ENCODE assay signal across 8 cellular contexts in the genomic region with DNA sequence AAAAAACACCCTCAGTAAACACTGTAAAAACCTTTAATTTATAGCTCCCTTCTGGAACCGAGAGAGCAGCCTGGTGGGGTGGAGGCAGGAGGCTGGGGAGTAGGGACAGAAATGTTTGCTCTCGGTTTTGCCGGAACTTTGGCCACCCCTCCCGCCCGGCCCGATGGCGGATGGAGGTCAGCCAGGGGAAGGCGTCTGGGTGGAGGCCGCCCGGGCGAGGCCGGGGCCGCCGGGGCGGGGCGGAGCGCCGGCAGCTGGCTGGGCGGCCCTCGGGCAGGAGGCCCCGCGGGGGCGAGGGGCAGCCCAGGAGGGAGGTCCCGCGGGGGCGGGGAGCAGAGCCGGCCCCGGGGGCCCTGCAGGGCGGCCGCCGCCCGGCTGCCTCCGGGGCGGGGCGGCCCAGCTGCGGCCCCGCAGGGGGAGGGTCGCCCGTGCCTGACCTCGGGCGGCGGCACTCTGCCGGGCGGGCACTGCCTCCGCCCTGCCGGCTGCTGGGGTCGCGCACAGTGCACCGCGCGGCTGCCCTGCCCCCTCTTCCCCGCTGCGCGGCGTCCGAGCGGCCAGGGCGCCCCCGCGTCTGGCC. TPM values are rescaled to one million over a fixed set of nuclear protein-coding genes. Genes with fewer than 3 reads are reported as not detected.
DNase-seq lines count a peak whose midpoint lies in the region; ATAC-seq, FAIRE-seq and TF ChIP-seq lines count a peak whose summit lies in the region.

No MANE protein-coding gene starts in this region.

- H3K4me3 ChIP-seq in GM06990 (replicated peaks; ENCODE audit: low read depth, low read length), result peak overlapping the region; percentile 73
- no peak overlapping the region for H3K4me3 ChIP-seq in KMS-11 (IDR thresholded peaks at IDR 0.05; ENCODE audit: insufficient read depth, low read depth, low read length)
- H3K4me3 ChIP-seq in K562, result peak overlapping the region; percentile 45
- H3K4me3 ChIP-seq in iPS-18a (ENCODE audit: low read length), result peak overlapping the region; percentile 84
- H3K4me3 ChIP-seq in skeletal muscle tissue (ENCODE audit: low read length in 3 of 3), result peak overlapping the region; percentile 59 to 77 (median 64)

- no peaks in the 10 kb centered on the region for H3K9me1 ChIP-seq in K562 (ENCODE audit: control insufficient read depth, insufficient read depth, low read length)

- no peaks in the 10 kb centered on the region for H3K9me3 Mint-ChIP-seq in T-helper 1 cell treated with Interleukin-12 subunit alpha and Interleukin-12 subunit beta and Interleukin-4 antibody, amounts not matched to agents 30 μg/mL and 1 μg/mL, for 36 hours

- POLR2A ChIA-PET in K562 (lab: Yijun Ruan, JAX), result interaction anchor here (0.6 to 1.6 kb wide), 8 partner anchors 10 to 513 kb away, joined by 3 to 7 read pairs (median 3); partner anchors contain the start of gene RPL22L1

- intact Hi-C loops in K562 (cut with micrococcal nuclease), result loop anchor here (10.0 kb wide), 1 partner anchor 172 kb away; the partner anchor contains the start of gene PHC3

- peak overlapping the region; percentile 49 for H3K4me3 Mint-ChIP-seq in T-helper 1 cell treated with Interleukin-12 subunit alpha and Interleukin-12 subunit beta and Interleukin-4 antibody, amounts not matched to agents 30 μg/mL and 1 μg/mL, for 36 hours

- H3K36me3 ChIP-seq in GM06990 (ENCODE audit: control insufficient read depth, insufficient read depth, low read length) (no peaks in the 10 kb centered on the region), KMS-11 (ENCODE audit: insufficient read depth) (no peaks in the 10 kb centered on the region), K562 (ENCODE audit: control insufficient read depth, insufficient read depth, low read length) (peaks cover 14% of the 10 kb centered on the region), iPS-18a (ENCODE audit: control insufficient read depth, low read depth, low read length) (peaks cover 21% of the 10 kb centered on the region), skeletal muscle tissue (ENCODE audit: control insufficient read depth in 3 of 3, insufficient read depth in 3 of 3, low read length in 3 of 3) (peaks cover 3 to 4% (median 3%) of the 10 kb centered on the region in 3 donors)

- H3K4me2 ChIP-seq in KMS-11 (peak overlapping the region; percentile 84), K562 (ENCODE audit: insufficient read depth, low read length) (peak overlapping the region; percentile 80)

- no peak for TF ChIP-seq CTCF in GM06990 (IDR thresholded peaks at IDR 0.05; ENCODE audit: insufficient read depth, low read length, poor library complexity, severe bottlenecking)
- TF ChIP-seq CTCF in KMS-11 (conservative IDR thresholded peaks at IDR 0.05; ENCODE audit: low read depth, low read length), result no peak
- TF ChIP-seq CTCF in K562 (IDR thresholded peaks at IDR 0.05 in 2 of 3, conservative IDR thresholded peaks at IDR 0.05 in 1 of 3; ENCODE audit: insufficient read depth in 2 of 3, low read depth in 1 of 3, low read length in 3 of 3), result peak in 2 of 3 experiments; percentile 36 to 52; a peak in 4 of 6 replicates

- in situ Hi-C loops in K562 (cut with MboI), result no loop called here

- H3K27me3 ChIP-seq in GM06990 (replicated peaks; ENCODE audit: control insufficient read depth, insufficient read depth, low read length) (no peaks in the 10 kb centered on the region), KMS-11 (ENCODE audit: insufficient read depth, low read depth) (no peaks in the 10 kb centered on the region), K562 (ENCODE audit: control insufficient read depth in 2 of 2, insufficient read depth in 2 of 2, low read length in 2 of 2) (no peaks in the 10 kb centered on the region), iPS-18a (ENCODE audit: control insufficient read depth, insufficient read depth, low read length) (no peaks in the 10 kb centered on the region), skeletal muscle tissue (ENCODE audit: control insufficient read depth in 3 of 3, insufficient read depth in 3 of 3, low read length in 3 of 3) (no peaks in the 10 kb centered on the region)

- H3K27me3 Mint-ChIP-seq in T-helper 1 cell treated with Interleukin-12 subunit alpha and Interleukin-12 subunit beta and Interleukin-4 antibody, amounts not matched to agents 30 μg/mL and 1 μg/mL, for 36 hours (ENCODE audit: low read depth), result peaks cover 17% of the 10 kb centered on the region

- peak; percentile 84 for TF ChIP-seq POLR2A in K562 (conservative IDR thresholded peaks at IDR 0.05)

- CTCF ChIA-PET in K562 (lab: Yijun Ruan, JAX; ENCODE audit: low intra/inter-chr PET ratio), result no interaction called here

- FAIRE-seq in K562 (lab: Jason Lieb, UNC), result no peak

- peak overlapping the region; percentile 84 for H3K9ac ChIP-seq in KMS-11
- H3K9ac ChIP-seq in K562 (ENCODE audit: insufficient read depth in 1 of 2, low read depth in 2 of 2, low read length in 2 of 2), result peak overlapping the region; percentile 70 to 80
- H3K9ac ChIP-seq in iPS-18a (ENCODE audit: low read length), result peak overlapping the region; percentile 88
- peak overlapping the region; percentile 78 to 89 (median 85) for H3K9ac ChIP-seq in skeletal muscle tissue (ENCODE audit: low read depth in 1 of 3, low read length in 3 of 3)

- 0% methylated on average over 29 of the region's 60 CpGs for WGBS in K562 (ENCODE audit: insufficient coverage, low coverage, missing lambda C conversion rate)

- H2AFZ ChIP-seq in KMS-11 (ENCODE audit: low read depth) (peak overlapping the region; percentile 45), K562 (ENCODE audit: low read depth, low read length) (peak overlapping the region; percentile 84)

- H3K36me3 Mint-ChIP-seq in T-helper 1 cell treated with Interleukin-12 subunit alpha and Interleukin-12 subunit beta and Interleukin-4 antibody, amounts not matched to agents 30 μg/mL and 1 μg/mL, for 36 hours (ENCODE audit: low read depth), result peaks cover 26% of the 10 kb centered on the region

- BruUV-seq in K562 (replicated peaks; lab: Mats Ljungman, UMichigan), result no TSS peak

- peak; percentile 26 for TF ChIP-seq EP300 in K562 (IDR thresholded peaks at IDR 0.05; ENCODE audit: low read length)

- H4K20me1 ChIP-seq in KMS-11 (ENCODE audit: insufficient read depth), result no peaks in the 10 kb centered on the region
- peaks cover 4% of the 10 kb centered on the region; the same call in 1 of the 2 replicates for H4K20me1 ChIP-seq in K562 (replicated peaks; ENCODE audit: control insufficient read depth, insufficient read depth, low read length)

- H3K79me2 ChIP-seq in KMS-11 (ENCODE audit: insufficient read depth, low read depth), result peaks cover 36% of the 10 kb centered on the region
- peaks cover 38% of the 10 kb centered on the region for H3K79me2 ChIP-seq in K562 (ENCODE audit: control insufficient read depth, insufficient read depth, low read length)

- TF ChIP-seq RAD21 in K562 (CRISPR knock-in tag; conservative IDR thresholded peaks at IDR 0.05 in 1 of 2, IDR thresholded peaks at IDR 0.05 in 1 of 2), result peak in 1 of 2 experiments; percentile 15; a peak in 1 of 4 replicates

- H3K27ac ChIP-seq in KMS-11 (peak overlapping the region; percentile 96), K562 (ENCODE audit: extremely low read depth, low read depth, low read length) (peak overlapping the region; percentile 91), iPS-18a (ENCODE audit: low read length) (peak overlapping the region; percentile 88), skeletal muscle tissue (ENCODE audit: low read depth, low read length) (peak overlapping the region; percentile 93)

- H3K4me1 ChIP-seq in KMS-11 (ENCODE audit: low read depth, poor library complexity, severe bottlenecking) (peaks cover 60% of the 10 kb centered on the region), K562 (replicated peaks in 1 of 2; ENCODE audit: control insufficient read depth in 2 of 2, insufficient read depth in 2 of 2, low read length in 2 of 2) (peaks cover 9 to 34% of the 10 kb centered on the region in 2 experiments), iPS-18a (ENCODE audit: control insufficient read depth, low read depth, low read length) (peaks cover 39% of the 10 kb centered on the region), skeletal muscle tissue (ENCODE audit: control insufficient read depth in 3 of 3, insufficient read depth in 3 of 3, low read length in 3 of 3) (peaks cover 25 to 26% (median 25%) of the 10 kb centered on the region in 3 donors)

- H3K27ac Mint-ChIP-seq in T-helper 1 cell treated with Interleukin-12 subunit alpha and Interleukin-12 subunit beta and Interleukin-4 antibody, amounts not matched to agents 30 μg/mL and 1 μg/mL, for 36 hours, result peak overlapping the region; percentile 66

- H3K9me3 ChIP-seq in K562 (replicated peaks; ENCODE audit: control insufficient read depth, insufficient read depth, low read depth, low read length), result no peaks in the 10 kb centered on the region
- H3K9me3 ChIP-seq in iPS-18a (ENCODE audit: control insufficient read depth, low read depth, low read length), result no peaks in the 10 kb centered on the region
- H3K9me3 ChIP-seq in skeletal muscle tissue (ENCODE audit: control insufficient read depth in 3 of 3, low read length in 3 of 3), result no peaks in the 10 kb centered on the region

- ATAC-seq in GM21786 (IDR thresholded peaks at IDR 0.05; ENCODE audit: unreplicated experiment) (peak; percentile 31), K562 (peak; percentile 81)

- H3K4me1 Mint-ChIP-seq in T-helper 1 cell treated with Interleukin-12 subunit alpha and Interleukin-12 subunit beta and Interleukin-4 antibody, amounts not matched to agents 30 μg/mL and 1 μg/mL, for 36 hours (ENCODE audit: low read depth), result peaks cover 31% of the 10 kb centered on the region

- DNase-seq in GM06990 (ENCODE audit: extremely low read depth, insufficient read length) (peak; percentile 87), K562 (ENCODE audit: extremely low read depth in 1 of 4, low spot score in 3 of 4) (peak; percentile 90 to 93 (median 92)), cortex of kidney (lab: John Stamatoyannopoulos, UW) (no peak)

RNA-seq across cellular contexts. Expression of gene SKIL, which starts 0.8 kb away (rescaled TPM):
- 19.4 and 45.9 TPM in 2 replicates for total RNA-seq in K562 (2011; cell fraction: chromatin; rRNA removed; ENCODE audit: low replicate concordance)
- 7.0 and 9.3 TPM in 2 replicates for total RNA-seq in K562 (2011; cell fraction: nucleolus; rRNA removed)
- total RNA-seq in K562 (2011; cell fraction: nucleoplasm; rRNA removed), result 15.2 and 16.4 TPM in 2 replicates
- 11.5 and 19.1 TPM in 2 replicates for total RNA-seq in K562 (2014; rRNA removed)
- 16.2 and 20.0 TPM in 2 replicates for total RNA-seq in K562 (2014; rRNA removed; fragmentation: Illumina TruSeq; extraction: Trizol)
- total RNA-seq in K562 (2015; rRNA removed; fragmentation: Illumina TruSeq; extraction: Trizol), result 15.5 and 15.6 TPM in 2 replicates
- total RNA-seq in K562 (2021), result 14.1 and 14.3 TPM in 2 replicates
- polyA plus RNA-seq in K562 (2011; rRNA removed), result 5.7 and 6.7 TPM in 2 replicates
- 1.4 and 2.6 TPM in 2 replicates for polyA plus RNA-seq in K562 (2011; cell fraction: cytosol; rRNA removed)
- 4.0 and 4.2 TPM in 2 replicates for polyA plus RNA-seq in K562 (2011; cell fraction: nucleus; rRNA removed)
- polyA plus RNA-seq in K562 (2012), result 7.3 and 9.6 TPM in 2 replicates
- 4.2 and 4.8 TPM in 2 replicates for polyA plus RNA-seq in K562 (2014; fragmentation: Illumina TruSeq; extraction: Trizol)
- polyA plus RNA-seq in K562 (2014; fragmentation: Nextera tagmentation; extraction: Ambion mirVana), result 1 to 10 TPM; 4.4 to 9.7 TPM
- 4.3 and 5.5 TPM in 2 replicates for polyA plus RNA-seq in K562 (2014; rRNA removed)
- polyA minus RNA-seq in K562 (2011; rRNA and poly(A)+ RNA removed), result 30.7 and 32.7 TPM in 2 replicates
- polyA minus RNA-seq in K562 (2011; cell fraction: cytosol; rRNA and poly(A)+ RNA removed), result 14.4 and 18.0 TPM in 2 replicates
- 5.0 and 8.0 TPM in 2 replicates for polyA minus RNA-seq in K562 (2011; cell fraction: nucleus; rRNA and poly(A)+ RNA removed)
- total RNA-seq in skeletal muscle tissue, result 32.4 TPM

Comparison
In these comparisons a context has a peak if more than half of its experiments do, and no peak if none do; other contexts are left out.
1. CTCF ChIP-seq: peak in K562 (2 of 3); none in GM06990 (single experiment) and KMS-11 (single experiment).
2. Peak in every context shown above with its lines, with median percentiles within 50 percentile points of each other: H3K27ac ChIP-seq and H3K9ac ChIP-seq.